In genomic region chr9:131420913-131421312, GRCh38 we compare ENCODE assay signal across 8 cellular contexts. TPM values are rescaled to one million over a fixed set of nuclear protein-coding genes. Genes with fewer than 3 reads are reported as not detected.
A peak's percentile ranks its signal among the peaks of the same experiment; 100 is the strongest.
DNase-seq lines count a peak whose midpoint lies in the region; ATAC-seq lines count a peak whose summit lies in the region.

No MANE protein-coding gene starts in this region.

- H3K4me1 Mint-ChIP-seq in memory B cell, result peaks cover 63% of the 10 kb centered on the region

- no peaks in the 10 kb centered on the region for H3K27me3 Mint-ChIP-seq in memory B cell

- DNase-seq in AG20443 (ENCODE audit: low spot score) (peak; percentile 57), HuH-7 (ENCODE audit: low spot score) (peak; percentile 49), cerebellar cortex (ENCODE audit: low spot score) (peak; percentile 41), memory B cell (ENCODE audit: low spot score in 2 of 2) (no peak), A172 (ENCODE audit: low spot score) (no peak), DMS 273 (lab: John Stamatoyannopoulos, UW; ENCODE audit: unreplicated experiment) (no peak)

- ATAC-seq in memory B cell (ENCODE audit: low read depth) (no peak), HG03442 (IDR thresholded peaks at IDR 0.05; ENCODE audit: unreplicated experiment) (no peak), GM21825 (IDR thresholded peaks at IDR 0.05; ENCODE audit: unreplicated experiment) (no peak)

- peak overlapping the region; percentile 25 for H3K27ac Mint-ChIP-seq in memory B cell

- peaks cover 11% of the 10 kb centered on the region for H3K36me3 Mint-ChIP-seq in memory B cell

- no peak overlapping the region for H3K4me3 Mint-ChIP-seq in memory B cell

- no peaks in the 10 kb centered on the region for H3K9me3 Mint-ChIP-seq in memory B cell

RNA-seq across cellular contexts. Expression of gene PRRC2B, which starts 27.0 kb away (rescaled TPM):
- total RNA-seq in A172 (2014; rRNA removed; shearing (Covaris generic)), result 26.2 and 49.1 TPM in 2 replicates

Comparison
In these comparisons a context has a peak if more than half of its experiments do, and no peak if none do; other contexts are left out.
1. DNase-seq: peak in AG20443 (single experiment), HuH-7 (single experiment) and cerebellar cortex (single experiment); none in memory B cell (0 of 2), A172 (single experiment) and DMS 273 (single experiment).